In the genomic region with DNA sequence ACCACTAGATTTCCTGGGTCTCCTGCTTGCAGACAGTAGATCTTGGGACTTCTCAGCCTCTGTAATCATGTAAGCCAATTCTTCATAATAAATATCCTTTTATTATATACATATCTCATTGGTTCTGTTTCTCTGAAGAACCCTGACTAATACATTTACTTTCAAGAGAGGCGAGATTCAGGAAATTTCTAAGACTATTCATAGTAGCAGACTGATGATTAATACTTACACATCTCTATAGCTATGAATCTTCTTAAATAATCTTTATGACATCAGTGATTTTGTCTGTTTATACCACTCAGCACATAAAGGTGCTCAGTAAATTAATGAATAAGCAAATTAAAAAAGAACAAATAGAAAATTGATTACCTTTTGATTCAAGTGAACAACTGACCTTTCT, we compare ENCODE assay signal across 35 cellular contexts.
"Had no signal": no experiment of that assay in that cellular context is flagged by ENCODE, and none has a peak within 500 bp of the region (broad histone marks: within the 10 kb centered on the region; RNA-seq: fewer than 3 reads in every experiment).

No MANE protein-coding gene starts in this region.

- FAIRE-seq: RCC 7860 had no signal

- H3K4me2 ChIP-seq: PC-9 had no signal

- H2AFZ ChIP-seq: PC-9 had no signal

- H3K36me3 ChIP-seq: ascending aorta, SJCRH30, WERI-Rb-1 had no signal

- ATAC-seq: activated CD8-positive, alpha-beta T cell treated with anti-CD3 and anti-CD28 coated beads for 36 hours; activated T-cell treated with anti-CD3 and anti-CD28 coated beads, Interleukin-2, amount 50 U/mL, for 72 hours; activated T-helper 17 cell treated with anti-CD3 and anti-CD28 coated beads, Interleukin-2, amount 50 U/mL, for 72 hours had no signal

- H3K27ac ChIP-seq: ascending aorta, PC-9, SJCRH30, SK-N-MC, WERI-Rb-1 had no signal

- DNase-seq: activated CD4-positive, alpha-beta T cell treated with anti-CD3 and anti-CD28 coated beads for 1 hour; activated CD4-positive, alpha-beta T cell treated with anti-CD3 and anti-CD28 coated beads, Interleukin-2, amount 10 ng/mL, durations not matched to agents 24 days and 14 days; activated CD4-positive, alpha-beta T cell treated with anti-CD3 and anti-CD28 coated beads, Interleukin-2, amount 50 U/mL, for 4 hours; activated CD4-positive, CD25-positive, alpha-beta regulatory T cell; activated CD8-positive, alpha-beta T cell treated with anti-CD3 and anti-CD28 coated beads for 36 hours; activated effector memory CD4-positive, alpha-beta T cell treated with anti-CD3 and anti-CD28 coated beads, Interleukin-2, amount 50 U/mL, for 16 hours; activated naive CD4-positive, alpha-beta T cell; activated naive CD4-positive, alpha-beta T cell treated with anti-CD3 and anti-CD28 coated beads, Interleukin-2, amount 50 U/mL, for 16 hours; activated naive CD8-positive, alpha-beta T cell treated with anti-CD3 and anti-CD28 coated beads for 36 hours; activated T-cell treated with anti-CD3 and anti-CD28 coated beads, Interleukin-2, amount 50 U/mL, for 1 hour; activated T-cell treated with anti-CD3 and anti-CD28 coated beads, Interleukin-2, amount 50 U/mL, for 72 hours; amniotic stem cell; Kasumi-1; KBM-7; MM.1S; NCI-H1092 treated with DMSO at 0.1 percent for 48 hours; NCI-H1417; NCI-H146; NCI-H187; NCI-H2029 treated with DMSO at 0.1 percent for 48 hours; NCI-H2107; NCI-H2171; NCI-H510A; NCI-H526; NCI-H748 treated with DMSO at 0.1 percent for 48 hours; NK-92 treated with Interleukin-12 subunit alpha and Interleukin-12 subunit beta, amount 100 ng/mL, for 24 hours; PC-9; SHP77; SJCRH30; T1000; WERI-Rb-1 had no signal

- H3K9me3 ChIP-seq: ascending aorta, SJCRH30 had no signal

- H3K4me3 ChIP-seq: ascending aorta, PC-9, SJCRH30, SK-N-MC had no signal

- H3K27me3 ChIP-seq: ascending aorta, SJCRH30 had no signal

- H3K4me1 ChIP-seq: ascending aorta, SJCRH30 had no signal
